13 cellular contexts compared by ENCODE assay signal in the genomic region with DNA sequence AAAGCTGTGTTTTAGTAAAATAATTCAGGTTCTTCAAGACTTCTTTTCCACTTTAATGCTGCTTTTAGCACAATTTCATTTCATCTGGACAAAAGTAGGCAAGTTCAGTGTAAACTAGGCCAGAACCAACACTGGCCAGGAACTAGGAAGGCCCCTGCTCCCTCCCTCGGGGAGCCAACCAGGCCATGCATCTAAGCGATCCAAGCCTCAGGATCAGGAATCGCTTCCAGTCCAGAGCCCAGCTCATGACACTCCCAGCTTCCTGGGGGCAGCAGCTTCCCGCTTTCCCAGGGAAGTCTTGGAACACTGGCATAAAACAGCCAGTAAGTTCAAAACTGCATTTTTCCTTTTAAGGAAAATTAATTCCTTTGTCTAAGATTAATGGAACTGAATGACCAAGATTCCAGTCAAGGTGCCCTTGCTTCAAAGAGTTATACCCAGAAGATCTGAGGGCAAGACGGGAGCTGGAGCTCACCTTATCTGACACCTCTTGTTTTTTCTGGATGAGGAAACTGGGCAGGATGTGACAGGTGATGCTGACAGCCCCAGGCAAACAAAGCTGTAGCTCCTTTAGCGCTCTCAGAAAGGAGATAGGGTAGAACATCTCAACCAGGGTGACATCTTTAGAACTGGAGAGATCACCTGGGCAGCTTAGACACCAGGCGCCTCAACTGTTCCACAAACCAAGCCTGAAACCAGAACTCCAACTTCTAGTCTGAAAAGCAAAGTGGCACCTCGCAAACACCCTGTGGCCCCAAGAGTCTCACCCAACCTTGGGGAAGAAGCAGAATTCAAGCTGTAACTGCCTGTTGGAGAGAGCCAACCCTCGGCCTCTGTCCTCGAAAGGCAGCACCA.
DNase-seq lines count a peak whose midpoint lies in the region; ATAC-seq, FAIRE-seq and TF ChIP-seq lines count a peak whose summit lies in the region.
"Had no signal": no experiment of that assay in that cellular context is flagged by ENCODE, and none has a peak within 500 bp of the region (broad histone marks: within the 10 kb centered on the region; RNA-seq: fewer than 3 reads in every experiment).

No MANE protein-coding gene starts in this region.

- no TSS peak for BruUV-seq in Panc1 (replicated peaks; lab: Mats Ljungman, UMichigan)

- H3K4me1 ChIP-seq in HEK293 (ENCODE audit: control insufficient read depth, insufficient read depth, low read length), result peaks cover 13% of the 10 kb centered on the region
- peaks cover 52% of the 10 kb centered on the region for H3K4me1 ChIP-seq in Panc1 (ENCODE audit: control insufficient read depth, insufficient read depth, low read length)
- H3K4me1 ChIP-seq in kidney (ENCODE audit: control insufficient read depth in 1 of 2, insufficient read depth in 1 of 2, low read depth in 1 of 2, low read length in 2 of 2), result peaks cover 43 to 56% of the 10 kb centered on the region in 2 donors
- H3K4me1 ChIP-seq in stomach, result peaks cover 52 to 91% (median 78%) of the 10 kb centered on the region in 4 donors

- no peaks in the 10 kb centered on the region for H3K27me3 ChIP-seq in Panc1 (ENCODE audit: control insufficient read depth, insufficient read depth, low read length)
- no peaks in the 10 kb centered on the region for H3K27me3 ChIP-seq in stomach

- TF ChIP-seq POLR2A in stomach (IDR thresholded peaks at IDR 0.05), result no peak

- ATAC-seq in Panc1 (no peak), HG03045 (IDR thresholded peaks at IDR 0.05; ENCODE audit: unreplicated experiment) (no peak)
- ATAC-seq: HCT116 had no signal

- H3K9me3 ChIP-seq in HEK293 (ENCODE audit: control insufficient read depth, insufficient read depth, low read depth, low read length), result no peaks in the 10 kb centered on the region
- H3K9me3 ChIP-seq in Panc1 (ENCODE audit: control insufficient read depth, insufficient read depth, low read depth, low read length), result no peaks in the 10 kb centered on the region
- H3K9me3 ChIP-seq in kidney (ENCODE audit: control insufficient read depth in 1 of 2, low read length in 2 of 2), result no peaks in the 10 kb centered on the region
- H3K9me3 ChIP-seq in stomach, result no peaks in the 10 kb centered on the region

- H3K27ac ChIP-seq in HEK293 (ENCODE audit: extremely low read depth, low read depth, low read length) (no peak overlapping the region), Panc1 (ENCODE audit: low read length) (peak overlapping the region; percentile 61), kidney (ENCODE audit: low read depth in 2 of 2, low read length in 2 of 2) (peak overlapping the region in 1 of 2 donors; percentile 24), stomach (peak overlapping the region; percentile 18 to 84 (median 57))

- CTCF ChIA-PET in HEK293 (lab: Yijun Ruan, JAX), result interaction anchor here (0.7 to 2.0 kb wide), 3 partner anchors 9 to 27 kb away, joined by 3 to 8 read pairs (median 4); no protein-coding TSS in a partner anchor
- CTCF ChIA-PET in Panc1 (lab: Charles Lee), result interaction anchor here (0.7 kb wide), 1 partner anchor 14 kb away, joined by 9 read pairs; no protein-coding TSS in a partner anchor

- no peak for TF ChIP-seq EP300 in stomach (IDR thresholded peaks at IDR 0.05)

- POLR2A ChIA-PET in HEK293 (lab: Yijun Ruan, JAX) (interaction anchor here (0.8 to 0.9 kb wide), 2 partner anchors 8 to 16 kb away, joined by 3 to 4 read pairs; no protein-coding TSS in a partner anchor), Panc1 (lab: Charles Lee) (no interaction called here)

- WGBS in stomach, 5 donors, result 78 to 85% (median 79%) methylated on average over 10 of the region's 10 CpGs

- intact Hi-C loops in Panc1 (cut with micrococcal nuclease; ENCODE audit: unreplicated experiment) (no loop called here), kidney (cut with DNase I) (no loop called here), stomach (cut with DNase I; ENCODE audit: low total_unique reads) (no loop called here)

- TF ChIP-seq CTCF in HEK293 (tag by site-specific recombination; IDR thresholded peaks at IDR 0.05), result no peak
- no peak for TF ChIP-seq CTCF in Panc1 (IDR thresholded peaks at IDR 0.05)
- no peak for TF ChIP-seq CTCF in kidney (IDR thresholded peaks at IDR 0.05; ENCODE audit: borderline replicate concordance, extremely low read depth, insufficient read depth)
- no peak for TF ChIP-seq CTCF in stomach (IDR thresholded peaks at IDR 0.05)
- TF ChIP-seq CTCF in GM10266 (IDR thresholded peaks at IDR 0.05; ENCODE audit: control insufficient read depth, insufficient read depth, low read depth, missing control alignments), result no peak

- no peaks in the 10 kb centered on the region for H3K36me3 ChIP-seq in HEK293 (ENCODE audit: control insufficient read depth in 2 of 2, insufficient read depth in 1 of 2, low read length in 2 of 2)
- no peaks in the 10 kb centered on the region for H3K36me3 ChIP-seq in Panc1 (ENCODE audit: control insufficient read depth, insufficient read depth, low read length)
- H3K36me3 ChIP-seq in kidney (ENCODE audit: control insufficient read depth in 1 of 2, insufficient read depth in 2 of 2, low read length in 2 of 2), result no peaks in the 10 kb centered on the region
- H3K36me3 ChIP-seq in stomach, result no peaks in the 10 kb centered on the region

- DNase-seq in Panc1 (ENCODE audit: low read depth, low spot score) (no peak), kidney (peak; percentile 51), stomach (no peak), NCI-H1694 (lab: John Stamatoyannopoulos, UW) (no peak), GM10266 (ENCODE audit: extremely low spot score) (no peak)
- DNase-seq: activated T-cell treated with anti-CD3 and anti-CD28 coated beads, Interleukin-2, amount 50 U/mL, for 1 hour; caudate nucleus; islet precursor cell; KG1; NCI-H2081 had no signal

- H3K9ac ChIP-seq in kidney (ENCODE audit: low read length in 2 of 2), result no peak overlapping the region

- in situ Hi-C loops in Panc1 (cut with HindIII; ENCODE audit: low pct_unique_long_range_greater_than_20kb, low sequenced_read_pairs), result no loop called here

- FAIRE-seq in kidney (lab: Jason Lieb, UNC), result no peak

- H3K4me3 ChIP-seq in HEK293 (ENCODE audit: low read depth, low read length), result no peak overlapping the region
- H3K4me3 ChIP-seq in Panc1 (ENCODE audit: low read depth in 2 of 2, low read length in 2 of 2), result no peak overlapping the region
- H3K4me3 ChIP-seq in kidney (ENCODE audit: low read length in 2 of 2), result no peak overlapping the region
- H3K4me3 ChIP-seq in stomach, result no peak overlapping the region

TF ChIP-seq in HEK293, 187 proteins besides CTCF, POLR2A, EP300 and RAD21:
- peak; percentile 46; the same call in 1 of the 2 replicates for TF ChIP-seq PRDM10 (tag by site-specific recombination; IDR thresholded peaks at IDR 0.05)
- TF ChIP-seq ZNF555 (tag by site-specific recombination; conservative IDR thresholded peaks at IDR 0.05), result no peak
TF ChIP-seq in HEK293: peak in this region for 1.
